In genomic region chr1:218347316-218347712, GRCh38 we compare ENCODE assay signal across 8 cellular contexts. TPM values are rescaled to one million over a fixed set of nuclear protein-coding genes. Genes with fewer than 3 reads are reported as not detected.
DNase-seq lines count a peak whose midpoint lies in the region; ATAC-seq, FAIRE-seq and TF ChIP-seq lines count a peak whose summit lies in the region.

No MANE protein-coding gene starts in this region.

- no peak overlapping the region for H3K27ac Mint-ChIP-seq in activated naive CD4-positive, alpha-beta T cell treated with anti-CD3 and anti-CD28 coated beads, Interleukin-2, amount 10 ng/mL, durations not matched to agents 7 days and 5 days

- H3K36me3 Mint-ChIP-seq in activated naive CD4-positive, alpha-beta T cell treated with anti-CD3 and anti-CD28 coated beads, Interleukin-2, amount 10 ng/mL, durations not matched to agents 7 days and 5 days: no peaks in the 10 kb centered on the region

- no peaks in the 10 kb centered on the region for H3K9me3 Mint-ChIP-seq in activated naive CD4-positive, alpha-beta T cell treated with anti-CD3 and anti-CD28 coated beads, Interleukin-2, amount 10 ng/mL, durations not matched to agents 7 days and 5 days

- H3K4me3 Mint-ChIP-seq in activated naive CD4-positive, alpha-beta T cell treated with anti-CD3 and anti-CD28 coated beads, Interleukin-2, amount 10 ng/mL, durations not matched to agents 7 days and 5 days: peak overlapping the region; percentile 7

- ATAC-seq in upper lobe of left lung (ENCODE audit: low FRiP score in 2 of 2) (no peak), HG02981 (IDR thresholded peaks at IDR 0.05; ENCODE audit: unreplicated experiment) (no peak)

- H3K4me1 Mint-ChIP-seq in activated naive CD4-positive, alpha-beta T cell treated with anti-CD3 and anti-CD28 coated beads, Interleukin-2, amount 10 ng/mL, durations not matched to agents 7 days and 5 days: peaks cover 25% of the 10 kb centered on the region

- intact Hi-C loops in lower leg skin (cut with DNase I; ENCODE audit: low total_unique reads): loop anchor here (10.0 kb wide), 1 partner anchor 1467 kb away; no protein-coding TSS in a partner anchor

- H3K4me3 ChIP-seq in bronchial epithelial cell (ENCODE audit: low read depth, low read length): peak overlapping the region; percentile 56
- H3K4me3 ChIP-seq in lower leg skin (ENCODE audit: low read depth, poor library complexity, severe bottlenecking): peak overlapping the region; percentile 33
- H3K4me3 ChIP-seq in upper lobe of left lung: peak overlapping the region; percentile 52 to 72 (median 63)

- no peak for TF ChIP-seq EP300 in upper lobe of left lung (IDR thresholded peaks at IDR 0.05)

- peaks cover 22% of the 10 kb centered on the region for H3K27me3 Mint-ChIP-seq in activated naive CD4-positive, alpha-beta T cell treated with anti-CD3 and anti-CD28 coated beads, Interleukin-2, amount 10 ng/mL, durations not matched to agents 7 days and 5 days

- no peaks in the 10 kb centered on the region for H3K9me3 ChIP-seq in upper lobe of left lung

- H3K36me3 ChIP-seq in bronchial epithelial cell (ENCODE audit: control insufficient read depth, insufficient read depth, low read length) (no peaks in the 10 kb centered on the region), upper lobe of left lung (no peaks in the 10 kb centered on the region)

- FAIRE-seq in bronchial epithelial cell (lab: Jason Lieb, UNC): no peak
- FAIRE-seq in GM12892 (lab: Jason Lieb, UNC): no peak

- DNase-seq in activated naive CD4-positive, alpha-beta T cell treated with anti-CD3 and anti-CD28 coated beads, Interleukin-2, amount 10 ng/mL, durations not matched to agents 7 days and 5 days: no peak
- no peak for DNase-seq in activated naive CD4-positive, alpha-beta T cell treated with Interleukin-2 at 50 U/mL for 16 hours
- DNase-seq in bronchial epithelial cell (ENCODE audit: low read depth) (no peak), lower leg skin (ENCODE audit: low spot score in 2 of 2) (no peak), upper lobe of left lung (no peak), KG1 (lab: John Stamatoyannopoulos, UW) (no peak), GM12892 (ENCODE audit: insufficient read length) (no peak)

- WGBS in lower leg skin, 2 donors: 1 to 3% methylated on average over 15 of the region's 15 CpGs
- WGBS in upper lobe of left lung, 2 donors: 1 to 2% methylated on average over 15 of the region's 15 CpGs

- TF ChIP-seq CTCF in bronchial epithelial cell (IDR thresholded peaks at IDR 0.05; ENCODE audit: insufficient read depth, low read length, severe bottlenecking): no peak
- TF ChIP-seq CTCF in lower leg skin (IDR thresholded peaks at IDR 0.05): no peak
- peak in 2 of 6 experiments; percentile 1 to 16 for TF ChIP-seq CTCF in upper lobe of left lung (IDR thresholded peaks at IDR 0.05)

- peaks cover 9 to 48% (median 15%) of the 10 kb centered on the region in 4 donors for H3K4me1 ChIP-seq in upper lobe of left lung

- CTCF ChIA-PET in activated naive CD4-positive, alpha-beta T cell treated with anti-CD3 and anti-CD28 coated beads, Interleukin-2, amount 10 ng/mL, durations not matched to agents 7 days and 5 days (lab: Charles Lee): no interaction called here

- no peaks in the 10 kb centered on the region for H3K27me3 ChIP-seq in bronchial epithelial cell (ENCODE audit: control insufficient read depth, insufficient read depth, low read length)
- no peaks in the 10 kb centered on the region for H3K27me3 ChIP-seq in upper lobe of left lung

- peak overlapping the region; percentile 73 to 88 (median 82) for H3K27ac ChIP-seq in upper lobe of left lung

- TF ChIP-seq POLR2A in lower leg skin (IDR thresholded peaks at IDR 0.05) (no peak), upper lobe of left lung (IDR thresholded peaks at IDR 0.05) (no peak), GM12892 (IDR thresholded peaks at IDR 0.05; ENCODE audit: low read depth, low read length) (no peak)

RNA-seq across cellular contexts. Expression of gene TGFB2, which starts 2.2 kb away (rescaled TPM):
- total RNA-seq in bronchial epithelial cell: 5.1 and 6.1 TPM in 2 replicates
- total RNA-seq in lower leg skin: 1 to 10 TPM in 2 of 4 donors, under 1 TPM in 2; 0.55 to 2.9 (median 1.8) TPM
- total RNA-seq in upper lobe of left lung: 10 to 100 TPM in 3 of 6 donors, 1 to 10 TPM in 3; 4.2 to 13.7 (median 9.9) TPM
- not detected for polyA plus RNA-seq in GM12892 (2012; ENCODE audit: missing spikeins)
